Comparison of ENCODE assay signal across 12 cellular contexts in genomic region chr2:43135583-43135982, GRCh38.
DNase-seq lines count a peak whose midpoint lies in the region; ATAC-seq, FAIRE-seq and TF ChIP-seq lines count a peak whose summit lies in the region.
"Had no signal": no experiment of that assay in that cellular context is flagged by ENCODE, and none has a peak within 500 bp of the region (broad histone marks: within the 10 kb centered on the region; RNA-seq: fewer than 3 reads in every experiment).

No MANE protein-coding gene starts in this region.

- 0 out of 2 replicates have a peak overlapping the region, but pooled peaks have one; percentile 13 for H2AFZ ChIP-seq in H1 (ENCODE audit: low read length)

- no peak overlapping the region for H3K23ac ChIP-seq in H1 (ENCODE audit: insufficient read length)

- 0 out of 2 replicates have a peak overlapping the region, but pooled peaks have one; percentile 35 for H2BK20ac ChIP-seq in H1 (ENCODE audit: low read length)

- H3K27me3 ChIP-seq in Peyer's patch (no peaks in the 10 kb centered on the region), H1 (replicated peaks in 1 of 4; ENCODE audit: control insufficient read depth in 3 of 4, extremely low read depth in 1 of 4, insufficient read depth in 3 of 4, low read length in 3 of 4) (no peaks in the 10 kb centered on the region)

- H4K91ac ChIP-seq in H1 (replicated peaks; ENCODE audit: insufficient read length, low read length), result peak overlapping the region; percentile 58

- CTCF ChIA-PET in GM10248 (lab: Yijun Ruan, JAX) (interaction anchor here (0.9 to 12.5 kb wide), 4 partner anchors 34 to 349 kb away, joined by 3 to 169 read pairs (median 9); partner anchors contain the start of gene ZFP36L2), H1 (lab: Charles Lee; ENCODE audit: partially characterized antibody) (interaction anchor here (0.6 to 3.5 kb wide), 16 partner anchors 9 to 350 kb away, joined by 3 to 19 read pairs (median 4); no protein-coding TSS in a partner anchor)

- H3K79me1 ChIP-seq in H1 (ENCODE audit: low read depth, low read length), result no peaks in the 10 kb centered on the region

- TF ChIP-seq CTCF in GM10248 (IDR thresholded peaks at IDR 0.05; ENCODE audit: control extremely low read depth, extremely low read depth, low read depth, missing control alignments), result no peak
- no peak for TF ChIP-seq CTCF in Peyer's patch (IDR thresholded peaks at IDR 0.05)
- TF ChIP-seq CTCF in H1 (IDR thresholded peaks at IDR 0.05; ENCODE audit: control extremely low read depth in 1 of 3, insufficient read depth in 1 of 3, low read depth in 1 of 3, low read length in 3 of 3), result no peak
- TF ChIP-seq CTCF in omental fat pad (IDR thresholded peaks at IDR 0.05), result no peak
- TF ChIP-seq CTCF in foreskin fibroblast (IDR thresholded peaks at IDR 0.05; ENCODE audit: low read depth, low read length), result no peak

- no peak overlapping the region for H3K4me2 ChIP-seq in H1 (ENCODE audit: insufficient read depth in 1 of 2, low read depth in 2 of 2, low read length in 2 of 2)

- H2BK5ac ChIP-seq in H1 (ENCODE audit: low read depth, low read length), result peak overlapping the region; percentile 52; the same call in 1 of the 2 replicates

- TF ChIP-seq POLR2A in Peyer's patch (IDR thresholded peaks at IDR 0.05) (no peak), H1 (IDR thresholded peaks at IDR 0.05; ENCODE audit: control extremely low read depth in 1 of 2, low read depth in 2 of 2, low read length in 2 of 2) (no peak)

- no peaks in the 10 kb centered on the region for H3K79me2 ChIP-seq in H1 (ENCODE audit: control insufficient read depth in 1 of 2, insufficient read depth in 2 of 2, low read length in 2 of 2)

- H3K18ac ChIP-seq in H1 (ENCODE audit: extremely low read depth, low read length), result no peak overlapping the region

- no peak overlapping the region for H4K5ac ChIP-seq in H1 (ENCODE audit: insufficient read length, low read depth, low read length)

- H3K56ac ChIP-seq in H1 (replicated peaks; ENCODE audit: insufficient read length, low read depth, low read length), result no peak overlapping the region

- H3K14ac ChIP-seq in H1 (ENCODE audit: insufficient read length), result no peak overlapping the region

- H3K4ac ChIP-seq in H1 (replicated peaks; ENCODE audit: insufficient read length, low read depth, low read length), result no peak overlapping the region

- ATAC-seq in omental fat pad (ENCODE audit: low FRiP score) (no peak), GM18861 (IDR thresholded peaks at IDR 0.05; ENCODE audit: unreplicated experiment) (no peak)

- FAIRE-seq in H1 (lab: Jason Lieb, UNC), result no peak

- TF ChIP-seq EP300 in H1 (IDR thresholded peaks at IDR 0.05; ENCODE audit: borderline replicate concordance in 1 of 2, low read depth in 2 of 2, low read length in 2 of 2), result no peak

- 88% methylated on average over 6 of the region's 6 CpGs; no CpG with 5 or more reads in 1 of the 2 experiments for WGBS in H1 (ENCODE audit: extremely low coverage in 1 of 2, insufficient coverage in 1 of 2, insufficient read length in 1 of 2, insufficient replicate concordance in 2 of 2, low coverage in 1 of 2, low lambda C conversion rate in 2 of 2, missing lambda C conversion rate in 1 of 2), 2 experiments

- H3K27ac ChIP-seq in Peyer's patch (peak overlapping the region; percentile 80 to 93 (median 89)), H1 (ENCODE audit: low read depth, low read length) (no peak overlapping the region)
- H3K27ac ChIP-seq: VCaP had no signal

- H3K9me3 ChIP-seq in Peyer's patch (no peaks in the 10 kb centered on the region), H1 (ENCODE audit: insufficient read depth in 2 of 2, low read depth in 1 of 2, low read length in 1 of 2) (no peaks in the 10 kb centered on the region)

- H3K4me3 ChIP-seq in Peyer's patch (no peak overlapping the region), H1 (ENCODE audit: extremely low read depth in 1 of 4, insufficient read depth in 2 of 4, low read depth in 3 of 4, low read length in 4 of 4) (no peak overlapping the region), foreskin fibroblast (ENCODE audit: low read depth in 1 of 2, low read length in 2 of 2) (no peak overlapping the region)

- H2AK5ac ChIP-seq in H1 (ENCODE audit: low read depth, low read length), result no peak overlapping the region

- DNase-seq in GM10248 (ENCODE audit: extremely low spot score) (peak; percentile 5), Peyer's patch (peak in 2 of 3 donors; percentile 43 to 46), H1 (ENCODE audit: low read depth in 1 of 2, low spot score in 2 of 2) (no peak), omental fat pad (ENCODE audit: low spot score) (peak; percentile 16), foreskin fibroblast (no peak), NCI-H146 treated with DMSO at 0.1 percent for 48 hours (lab: John Stamatoyannopoulos, UW; ENCODE audit: unreplicated experiment) (no peak)
- DNase-seq: aorta; EL; NCI-H1092; stimulated activated CD4-positive, alpha-beta T cell treated with anti-CD3 and anti-CD28 coated beads, Interleukin-12 subunit alpha, Interleukin-12 subunit beta, amount 100 ng/mL, for 4 hours had no signal

- H3K4me1 ChIP-seq in Peyer's patch (peaks cover 28 to 74% (median 66%) of the 10 kb centered on the region in 4 donors), H1 (replicated peaks in 1 of 4; ENCODE audit: control insufficient read depth in 3 of 4, insufficient read depth in 4 of 4, low read length in 3 of 4) (peaks cover 0 to 26% (median 11%) of the 10 kb centered on the region in 4 experiments; a peak in 6 of 7 replicates)

- H3K36me3 ChIP-seq in Peyer's patch (no peaks in the 10 kb centered on the region), H1 (ENCODE audit: control insufficient read depth in 2 of 4, insufficient read depth in 4 of 4, low read length in 3 of 4) (no peaks in the 10 kb centered on the region)

- H4K8ac ChIP-seq in H1 (ENCODE audit: extremely low read depth, insufficient read depth, low read length), result peak overlapping the region; percentile 73

- no peaks in the 10 kb centered on the region for H4K20me1 ChIP-seq in H1 (replicated peaks in 1 of 2; ENCODE audit: control insufficient read depth in 1 of 2, insufficient read depth in 2 of 2, low read length in 2 of 2)

- peak overlapping the region; percentile 74; the same call in 1 of the 2 replicates for H2BK15ac ChIP-seq in H1 (ENCODE audit: low read length)

- no peak overlapping the region for H3K9ac ChIP-seq in H1 (replicated peaks in 1 of 4; ENCODE audit: extremely low read depth in 1 of 4, low read depth in 3 of 4, low read length in 3 of 4)

- H2BK12ac ChIP-seq in H1 (ENCODE audit: low read depth, low read length), result peak overlapping the region; percentile 27; the same call in 1 of the 2 replicates

- POLR2A ChIA-PET in GM10248 (lab: Yijun Ruan, JAX) (interaction anchor here (0.7 kb wide), 1 partner anchor 48 kb away, joined by 9 read pairs; no protein-coding TSS in a partner anchor), H1 (lab: Charles Lee; ENCODE audit: partially characterized antibody) (interaction anchor here (1.8 to 1.9 kb wide), 2 partner anchors 9 to 87 kb away, joined by 6 read pairs; no protein-coding TSS in a partner anchor)

- H3K23me2 ChIP-seq in H1 (ENCODE audit: low read depth, low read length), result no peaks in the 10 kb centered on the region; the same call in none of the 2 replicates

- no peak for TF ChIP-seq RAD21 in H1 (IDR thresholded peaks at IDR 0.05 in 1 of 2, conservative IDR thresholded peaks at IDR 0.05 in 1 of 2; ENCODE audit: low read depth in 2 of 2, low read length in 2 of 2)

- no peak overlapping the region for H2BK120ac ChIP-seq in H1 (replicated peaks; ENCODE audit: low read depth, low read length)

TF ChIP-seq in H1, 55 proteins besides CTCF, POLR2A, EP300 and RAD21:
- no peak for TF ChIP-seq POU5F1 (IDR thresholded peaks at IDR 0.05; ENCODE audit: low read depth, low read length)
- no peak for TF ChIP-seq BRCA1 (IDR thresholded peaks at IDR 0.05; ENCODE audit: low read depth, low read length)
- no peak for TF ChIP-seq SIRT6 (IDR thresholded peaks at IDR 0.05; ENCODE audit: low read length)
- TF ChIP-seq YY1 (IDR thresholded peaks at IDR 0.05; ENCODE audit: low read depth, low read length), result no peak
- no peak for TF ChIP-seq KDM4A (IDR thresholded peaks at IDR 0.05; ENCODE audit: low read depth, low read length, severe bottlenecking)
- TF ChIP-seq NANOG (IDR thresholded peaks at IDR 0.05; ENCODE audit: insufficient read depth, low read depth, low read length, poor library complexity, severe bottlenecking), result no peak
- no peak for TF ChIP-seq E2F6 (IDR thresholded peaks at IDR 0.05)
- TF ChIP-seq ATF2 (IDR thresholded peaks at IDR 0.05; ENCODE audit: low read length), result no peak

Comparison
In these comparisons a context has a peak if more than half of its experiments do, and no peak if none do; other contexts are left out.
1. DNase-seq: peak in GM10248 (single experiment), Peyer's patch (2 of 3) and omental fat pad (single experiment); none in H1 (0 of 2), foreskin fibroblast (0 of 2) and NCI-H146 treated with DMSO at 0.1 percent for 48 hours (single experiment).